ENCODE assay signal across 13 cellular contexts in the genomic region with DNA sequence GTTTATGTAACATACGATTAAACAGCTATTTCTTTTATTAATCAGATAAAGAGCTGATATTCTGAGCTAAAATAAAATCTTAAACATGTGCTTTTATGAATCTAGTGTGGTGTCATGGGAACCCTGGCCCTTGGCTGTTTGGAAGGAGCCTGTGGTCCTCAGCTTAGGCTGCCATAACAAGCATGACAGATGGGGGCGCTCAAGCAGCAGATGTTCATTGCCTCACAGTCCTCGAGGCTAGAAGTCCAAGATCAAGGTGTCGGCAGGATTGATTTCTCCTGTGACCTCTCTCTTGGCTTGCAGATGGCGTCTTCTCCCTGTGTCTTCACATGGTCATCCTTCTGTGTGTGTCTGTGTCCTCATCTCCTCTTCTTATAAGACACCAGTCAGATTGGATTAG.
DNase-seq lines count a peak whose midpoint lies in the region; ATAC-seq and TF ChIP-seq lines count a peak whose summit lies in the region.
"Had no signal": no experiment of that assay in that cellular context is flagged by ENCODE, and none has a peak within 500 bp of the region (broad histone marks: within the 10 kb centered on the region; RNA-seq: fewer than 3 reads in every experiment).

No MANE protein-coding gene starts in this region.

- H3K4me1 ChIP-seq in HCT116 (ENCODE audit: control insufficient read depth in 1 of 2, insufficient read depth in 2 of 2, low read length in 2 of 2) (no peaks in the 10 kb centered on the region), SJCRH30 (no peaks in the 10 kb centered on the region), transverse colon (no peaks in the 10 kb centered on the region)

- H3K27me3 ChIP-seq in HCT116 (ENCODE audit: insufficient read depth, low read length): no peaks in the 10 kb centered on the region
- H3K27me3 ChIP-seq in SJCRH30: no peaks in the 10 kb centered on the region
- no peaks in the 10 kb centered on the region for H3K27me3 ChIP-seq in kidney epithelial cell (ENCODE audit: control insufficient read depth, insufficient read depth, low read length)
- no peaks in the 10 kb centered on the region for H3K27me3 ChIP-seq in transverse colon

- WGBS in transverse colon (ENCODE audit: low coverage in 1 of 2), 2 donors: 88% methylated on average over 2 to 5 of the region's 5 CpGs

- H3K4me2 ChIP-seq in HCT116 (ENCODE audit: low read length): no peak overlapping the region

- ATAC-seq in HCT116: peak; percentile 69
- ATAC-seq: stimulated activated naive B cell treated with anti-CD40 and anti-IgM and Interleukin-4, amounts not matched to agents 10 μg/mL and 1 μg/mL and 100 μg/mL, for 72 hours had no signal

- no peaks in the 10 kb centered on the region for H3K36me3 Mint-ChIP-seq in Calu3 (ENCODE audit: insufficient read depth, unreplicated experiment)
- H3K36me3 Mint-ChIP-seq: brain had no signal

- BruUV-seq in HCT116 (replicated peaks; lab: Mats Ljungman, UMichigan): no TSS peak
- no TSS peak for BruUV-seq in Calu3 (replicated peaks; lab: Mats Ljungman, UMichigan)

- TF ChIP-seq POLR2A in HCT116 (IDR thresholded peaks at IDR 0.05; ENCODE audit: borderline replicate concordance, extremely low read depth, insufficient read depth, insufficient read length): no peak
- no peak for TF ChIP-seq POLR2A in transverse colon (IDR thresholded peaks at IDR 0.05)

- peak; percentile 12; the same call in 1 of the 2 replicates for TF ChIP-seq RAD21 in HCT116 (IDR thresholded peaks at IDR 0.05; ENCODE audit: low read depth)

- H3K9me3 Mint-ChIP-seq in Calu3 (ENCODE audit: low read depth, unreplicated experiment): no peaks in the 10 kb centered on the region

- no peak overlapping the region for H3K4me3 Mint-ChIP-seq in Calu3 (ENCODE audit: low read depth, unreplicated experiment)
- H3K4me3 Mint-ChIP-seq: brain; stimulated activated naive B cell treated with anti-CD40 and anti-IgM and Interleukin-4, amounts not matched to agents 10 μg/mL and 1 μg/mL and 100 μg/mL, for 72 hours had no signal

- H3K9ac ChIP-seq in HCT116 (ENCODE audit: low read length): no peak overlapping the region

- no peak for TF ChIP-seq EP300 in transverse colon (IDR thresholded peaks at IDR 0.05; ENCODE audit: low read depth)

- no peaks in the 10 kb centered on the region for H3K4me1 Mint-ChIP-seq in Calu3 (ENCODE audit: low read depth, unreplicated experiment)
- H3K4me1 Mint-ChIP-seq: brain; stimulated activated naive B cell treated with anti-CD40 and anti-IgM and Interleukin-4, amounts not matched to agents 10 μg/mL and 1 μg/mL and 100 μg/mL, for 72 hours had no signal

- H3K27ac ChIP-seq in HCT116 (ENCODE audit: low read depth, low read length): no peak overlapping the region
- no peak overlapping the region for H3K27ac ChIP-seq in SJCRH30
- no peak overlapping the region for H3K27ac ChIP-seq in transverse colon

- H4K20me1 ChIP-seq in HCT116 (ENCODE audit: insufficient read depth): no peaks in the 10 kb centered on the region

- CTCF ChIA-PET in HCT116 (lab: Charles Lee) (no interaction called here), Calu3 (lab: Charles Lee) (interaction anchor here (0.6 kb wide), 1 partner anchor 184 kb away, joined by 3 read pairs; no protein-coding TSS in a partner anchor)

- peaks cover 60% of the 10 kb centered on the region for H3K27me3 Mint-ChIP-seq in Calu3 (ENCODE audit: unreplicated experiment)

- no peaks in the 10 kb centered on the region for H3K79me2 ChIP-seq in HCT116 (ENCODE audit: insufficient read depth, low read length)

- H3K4me3 ChIP-seq in HCT116 (replicated peaks in 1 of 2; ENCODE audit: low read depth in 1 of 2, low read length in 2 of 2): no peak overlapping the region
- H3K4me3 ChIP-seq in SJCRH30: no peak overlapping the region
- no peak overlapping the region for H3K4me3 ChIP-seq in kidney epithelial cell (ENCODE audit: low read depth, low read length)
- no peak overlapping the region for H3K4me3 ChIP-seq in transverse colon

- in situ Hi-C loops in transverse colon (cut with MboI; ENCODE audit: low pct_ligation_motif_present in 1 of 4, low pct_unique_long_range_greater_than_20kb in 1 of 4, low sequenced_read_pairs in 3 of 4): no loop called here

- H3K9me3 ChIP-seq in HCT116 (ENCODE audit: control insufficient read depth in 1 of 2, insufficient read depth in 1 of 2, low read depth in 1 of 2, low read length in 2 of 2): no peaks in the 10 kb centered on the region
- 0 out of 2 replicates have a peak, but pooled peaks cover 3% of the 10 kb centered on the region for H3K9me3 ChIP-seq in SJCRH30 (replicated peaks)
- no peaks in the 10 kb centered on the region for H3K9me3 ChIP-seq in transverse colon

- no peaks in the 10 kb centered on the region for H3K9me2 ChIP-seq in HCT116 (ENCODE audit: insufficient read depth)

- DNase-seq in NCI-H748 (lab: John Stamatoyannopoulos, UW; ENCODE audit: unreplicated experiment): peak; percentile 19
- no peak for DNase-seq in NCI-H748 treated with DMSO at 0.1 percent for 48 hours (lab: John Stamatoyannopoulos, UW)
- DNase-seq in HCT116 (ENCODE audit: low read depth, low spot score): peak; percentile 18
- DNase-seq in SJCRH30: peak; percentile 33 to 55
- no peak for DNase-seq in kidney epithelial cell (ENCODE audit: low read depth)
- DNase-seq in Calu3: no peak
- no peak for DNase-seq in transverse colon
- DNase-seq in superior temporal gyrus (ENCODE audit: extremely low spot score): no peak
- DNase-seq: ACHN; NCI-H1105 treated with DMSO at 0.1 percent for 48 hours; Right ventricle myocardium superior; stimulated activated naive B cell treated with anti-CD40 and anti-IgM and Interleukin-4, amounts not matched to agents 10 μg/mL and 1 μg/mL and 100 μg/mL, for 72 hours had no signal

- POLR2A ChIA-PET in HCT116 (lab: Charles Lee): no interaction called here

- intact Hi-C loops in HCT116 (cut with micrococcal nuclease): no loop called here
- intact Hi-C loops in Calu3 (cut with micrococcal nuclease; ENCODE audit: unreplicated experiment): no loop called here
- intact Hi-C loops in transverse colon (cut with DNase I; ENCODE audit: low total_unique reads): no loop called here

- RAD21 ChIA-PET in HCT116 (lab: Charles Lee; ENCODE audit: low non-redundant PET in 1 of 2, low total read pairs in 2 of 2, uncharacterized antibody in 2 of 2, unreplicated experiment in 2 of 2): no interaction called here

- TF ChIP-seq CTCF in HCT116 (IDR thresholded peaks at IDR 0.05 in 2 of 3, conservative IDR thresholded peaks at IDR 0.05 in 1 of 3; ENCODE audit: borderline replicate concordance in 1 of 3, insufficient read depth in 1 of 3, low read depth in 2 of 3, low read length in 2 of 3) (peak in 2 of 3 experiments; percentile 51 to 54; a peak in 4 of 6 replicates), kidney epithelial cell (IDR thresholded peaks at IDR 0.05; ENCODE audit: insufficient read depth, low read length, poor library complexity, severe bottlenecking) (peak; percentile 28), Calu3 (IDR thresholded peaks at IDR 0.05; ENCODE audit: unreplicated experiment) (no peak), transverse colon (IDR thresholded peaks at IDR 0.05) (peak in 1 of 5 experiments; percentile 18)

- no peak overlapping the region for H3K27ac Mint-ChIP-seq in Calu3 (ENCODE audit: unreplicated experiment)
- H3K27ac Mint-ChIP-seq: brain; stimulated activated naive B cell treated with anti-CD40 and anti-IgM and Interleukin-4, amounts not matched to agents 10 μg/mL and 1 μg/mL and 100 μg/mL, for 72 hours had no signal

- H3K36me3 ChIP-seq in HCT116 (ENCODE audit: control insufficient read depth in 1 of 2, insufficient read depth in 2 of 2, low read length in 2 of 2): no peaks in the 10 kb centered on the region
- no peaks in the 10 kb centered on the region for H3K36me3 ChIP-seq in SJCRH30
- no peaks in the 10 kb centered on the region for H3K36me3 ChIP-seq in kidney epithelial cell (ENCODE audit: control insufficient read depth, insufficient read depth, low read length)
- no peaks in the 10 kb centered on the region for H3K36me3 ChIP-seq in transverse colon

- no peak overlapping the region for H2AFZ ChIP-seq in HCT116 (ENCODE audit: low read depth, low read length, poor library complexity, severe bottlenecking)

TF ChIP-seq in HCT116, 20 proteins besides CTCF, POLR2A, EP300 and RAD21 (continues in another document):
- TF ChIP-seq ELF1 (IDR thresholded peaks at IDR 0.05; ENCODE audit: borderline replicate concordance, low read depth) (no peak), MAX (IDR thresholded peaks at IDR 0.05) (no peak), SRF (IDR thresholded peaks at IDR 0.05; ENCODE audit: low read depth) (no peak), ATF3 (IDR thresholded peaks at IDR 0.05) (no peak), YY1 (IDR thresholded peaks at IDR 0.05; ENCODE audit: extremely low read depth, insufficient replicate concordance, low read depth, low read length) (no peak), JUND (IDR thresholded peaks at IDR 0.05) (no peak), SIN3A (IDR thresholded peaks at IDR 0.05; ENCODE audit: low read depth) (no peak), EZH2phosphoT487 (IDR thresholded peaks at IDR 0.05; ENCODE audit: borderline replicate concordance) (no peak)

Comparison
In these comparisons a context has a peak if more than half of its experiments do, and no peak if none do; other contexts are left out.
1. DNase-seq: peak in NCI-H748 (single experiment), HCT116 (single experiment) and SJCRH30 (2 of 2); none in NCI-H748 treated with DMSO at 0.1 percent for 48 hours (single experiment), kidney epithelial cell (single experiment), Calu3 (single experiment), transverse colon (single experiment) and superior temporal gyrus (single experiment).